ENCODE assay signal across 9 cellular contexts in genomic region chr22:37562049-37562784, GRCh38. TPM values are rescaled to one million over a fixed set of nuclear protein-coding genes. Genes with fewer than 3 reads are reported as not detected.
DNase-seq lines count a peak whose midpoint lies in the region; ATAC-seq and TF ChIP-seq lines count a peak whose summit lies in the region.
"Had no signal": no experiment of that assay in that cellular context is flagged by ENCODE, and none has a peak within 500 bp of the region (broad histone marks: within the 10 kb centered on the region; RNA-seq: fewer than 3 reads in every experiment).

No MANE protein-coding gene starts in this region.

- H3K4me3 ChIP-seq in CD4-positive, CD25-positive, alpha-beta regulatory T cell (ENCODE audit: low read depth, low read length), result no peak overlapping the region
- H3K4me3 ChIP-seq in Panc1 (ENCODE audit: low read depth in 2 of 2, low read length in 2 of 2), result peak overlapping the region; percentile 68 to 77
- H3K4me3 ChIP-seq in epithelial cell of proximal tubule (ENCODE audit: low read depth, low read length), result peak overlapping the region; percentile 80
- H3K4me3 ChIP-seq in ovary, result peak overlapping the region; percentile 61

- H3K27ac Mint-ChIP-seq in CD4-positive, CD25-positive, alpha-beta regulatory T cell, result no peak overlapping the region

- intact Hi-C loops in Panc1 (cut with micrococcal nuclease; ENCODE audit: unreplicated experiment) (no loop called here), ovary (cut with DNase I) (no loop called here)

- peaks cover 78% of the 10 kb centered on the region for H3K27me3 Mint-ChIP-seq in CD4-positive, CD25-positive, alpha-beta regulatory T cell

- peaks cover 15% of the 10 kb centered on the region for H3K27me3 ChIP-seq in CD4-positive, CD25-positive, alpha-beta regulatory T cell (ENCODE audit: control insufficient read depth, insufficient read depth, low read length)
- H3K27me3 ChIP-seq in Panc1 (ENCODE audit: control insufficient read depth, insufficient read depth, low read length) (no peaks in the 10 kb centered on the region), ovary (no peaks in the 10 kb centered on the region)

- DNase-seq in CD4-positive, CD25-positive, alpha-beta regulatory T cell, result no peak
- DNase-seq in Panc1 (ENCODE audit: low read depth, low spot score), result no peak
- DNase-seq in epithelial cell of proximal tubule (ENCODE audit: low read depth), result no peak
- DNase-seq in ovary, result peak in 2 of 5 donors; percentile 49 to 56
- no peak for DNase-seq in KG1 (lab: John Stamatoyannopoulos, UW)

- H3K27ac ChIP-seq in CD4-positive, CD25-positive, alpha-beta regulatory T cell (ENCODE audit: insufficient read depth, low read length, poor library complexity, severe bottlenecking), result no peak overlapping the region
- H3K27ac ChIP-seq in Panc1 (ENCODE audit: low read length) (peak overlapping the region; percentile 84), ovary (peak overlapping the region; percentile 99)
- H3K27ac ChIP-seq: cardiac muscle cell had no signal

- no peaks in the 10 kb centered on the region for H3K9me3 ChIP-seq in CD4-positive, CD25-positive, alpha-beta regulatory T cell (ENCODE audit: control insufficient read depth in 2 of 2, low read length in 2 of 2)
- H3K9me3 ChIP-seq in Panc1 (ENCODE audit: control insufficient read depth, insufficient read depth, low read depth, low read length) (no peaks in the 10 kb centered on the region), ovary (no peaks in the 10 kb centered on the region)

- no peaks in the 10 kb centered on the region for H3K36me3 ChIP-seq in CD4-positive, CD25-positive, alpha-beta regulatory T cell (ENCODE audit: control insufficient read depth, insufficient read depth, low read length)
- H3K36me3 ChIP-seq in Panc1 (ENCODE audit: control insufficient read depth, insufficient read depth, low read length), result no peaks in the 10 kb centered on the region; the same call in 1 of the 2 replicates
- peaks cover 4% of the 10 kb centered on the region for H3K36me3 ChIP-seq in ovary
- H3K36me3 ChIP-seq: cardiac muscle cell had no signal

- in situ Hi-C loops in Panc1 (cut with HindIII; ENCODE audit: low pct_unique_long_range_greater_than_20kb, low sequenced_read_pairs), result no loop called here

- peaks cover 5 to 48% (median 19%) of the 10 kb centered on the region in 4 donors for H3K4me1 Mint-ChIP-seq in CD4-positive, CD25-positive, alpha-beta regulatory T cell

- TF ChIP-seq POLR2A in ovary (IDR thresholded peaks at IDR 0.05), result no peak

- ATAC-seq in CD4-positive, CD25-positive, alpha-beta regulatory T cell (ENCODE audit: low read depth in 2 of 2), result no peak
- ATAC-seq in Panc1 (no peak), GM18519 (IDR thresholded peaks at IDR 0.05; ENCODE audit: low FRiP score, unreplicated experiment) (no peak), GM18498 (IDR thresholded peaks at IDR 0.05; ENCODE audit: unreplicated experiment) (no peak), HG03045 (IDR thresholded peaks at IDR 0.05; ENCODE audit: unreplicated experiment) (no peak)

- H3K4me1 ChIP-seq in CD4-positive, CD25-positive, alpha-beta regulatory T cell (ENCODE audit: control insufficient read depth, insufficient read depth, low read length, poor library complexity, severe bottlenecking), result peaks cover 35% of the 10 kb centered on the region
- H3K4me1 ChIP-seq in Panc1 (ENCODE audit: control insufficient read depth, insufficient read depth, low read length) (peaks cover 34% of the 10 kb centered on the region), ovary (ENCODE audit: insufficient read depth) (peaks cover 17% of the 10 kb centered on the region)

- H3K9me3 Mint-ChIP-seq in CD4-positive, CD25-positive, alpha-beta regulatory T cell, result no peaks in the 10 kb centered on the region

- BruUV-seq in Panc1 (replicated peaks; lab: Mats Ljungman, UMichigan), result no TSS peak

- CTCF ChIA-PET in Panc1 (lab: Charles Lee), result interaction anchor here (0.6 to 1.6 kb wide), 5 partner anchors 13 to 518 kb away, joined by 3 to 14 read pairs (median 3); no protein-coding TSS in a partner anchor

- no peaks in the 10 kb centered on the region for H3K36me3 Mint-ChIP-seq in CD4-positive, CD25-positive, alpha-beta regulatory T cell

- POLR2A ChIA-PET in Panc1 (lab: Charles Lee), result interaction anchor here (0.8 to 1.0 kb wide), 2 partner anchors 15 to 16 kb away, joined by 3 read pairs; no protein-coding TSS in a partner anchor

- TF ChIP-seq EP300 in ovary (IDR thresholded peaks at IDR 0.05), result no peak

- TF ChIP-seq CTCF in Panc1 (IDR thresholded peaks at IDR 0.05) (peak; percentile 47), epithelial cell of proximal tubule (conservative IDR thresholded peaks at IDR 0.05; ENCODE audit: low read depth, low read length) (no peak), ovary (IDR thresholded peaks at IDR 0.05) (peak in 1 of 3 donors; percentile 26)

- peak overlapping the region; percentile 69 to 83 (median 78) for H3K4me3 Mint-ChIP-seq in CD4-positive, CD25-positive, alpha-beta regulatory T cell

- whole genome bisulfite sequencing in ovary, 3 donors, result 65 to 70% (median 67%) methylated on average over 14 of the region's 14 CpGs

RNA-seq across cellular contexts. Expression of gene CDC42EP1, which starts 1.9 kb away (rescaled TPM):
- not detected for total RNA-seq in CD4-positive, CD25-positive, alpha-beta regulatory T cell
- not detected for polyA plus RNA-seq in CD4-positive, CD25-positive, alpha-beta regulatory T cell
- total RNA-seq in Panc1 (2021; ENCODE audit: unreplicated experiment) (62.5 TPM), epithelial cell of proximal tubule (102 and 110 TPM in 2 replicates), ovary (100 to 1,000 TPM in 2 of 7 donors, 10 to 100 TPM in 5; 25.6 to 125 (median 89.7) TPM)
- 91.2 TPM for polyA plus RNA-seq in Panc1 (2012; ENCODE audit: insufficient read length)
- polyA plus RNA-seq in ovary, result 10 to 100 TPM in 1 of 2 donors, 1 to 10 TPM in 1; 3.4 to 41.3 TPM

RNA-seq across cellular contexts. Expression of gene LGALS2, which starts 17.7 kb away (rescaled TPM):
- not detected for total RNA-seq in CD4-positive, CD25-positive, alpha-beta regulatory T cell
- under 1 TPM in 2 of 4 donors, not detected in 2; 0.41 to 0.49 TPM for polyA plus RNA-seq in CD4-positive, CD25-positive, alpha-beta regulatory T cell
- total RNA-seq in Panc1 (2021; ENCODE audit: unreplicated experiment), result not detected
- polyA plus RNA-seq in Panc1 (2012; ENCODE audit: insufficient read length), result not detected
- not detected in 2 replicates for total RNA-seq in epithelial cell of proximal tubule
- total RNA-seq in ovary, result 1 to 10 TPM in 2 of 7 donors, not detected in 5; 1.7 to 2.6 TPM
- 1 to 10 TPM in 1 of 2 donors, under 1 TPM in 1; 0.35 to 2.6 TPM for polyA plus RNA-seq in ovary
- total RNA-seq: cardiac muscle cell had no signal
- polyA plus RNA-seq: cardiac muscle cell had no signal

RNA-seq across cellular contexts. Expression of gene CARD10, which starts 43.0 kb away (rescaled TPM):
- total RNA-seq in CD4-positive, CD25-positive, alpha-beta regulatory T cell, result not detected
- not detected for polyA plus RNA-seq in CD4-positive, CD25-positive, alpha-beta regulatory T cell
- total RNA-seq in Panc1 (2021; ENCODE audit: unreplicated experiment) (43.1 TPM), epithelial cell of proximal tubule (60.0 and 63.8 TPM in 2 replicates), ovary (10 to 100 TPM in 4 of 7 donors, 1 to 10 TPM in 3; 4.8 to 13.6 (median 10.1) TPM)
- polyA plus RNA-seq in Panc1 (2012; ENCODE audit: insufficient read length), result 49.6 TPM
- polyA plus RNA-seq in ovary, result 1 to 10 TPM in 1 of 2 donors, under 1 TPM in 1; 0.72 to 7.9 TPM

RNA-seq across cellular contexts. Expression of gene GGA1, which starts 46.4 kb away (rescaled TPM):
- 69.7 TPM for total RNA-seq in CD4-positive, CD25-positive, alpha-beta regulatory T cell
- 10 to 100 TPM; 14.0 to 19.8 (median 16.8) TPM for polyA plus RNA-seq in CD4-positive, CD25-positive, alpha-beta regulatory T cell
- total RNA-seq in Panc1 (2021; ENCODE audit: unreplicated experiment) (45.4 TPM), epithelial cell of proximal tubule (43.8 and 49.6 TPM in 2 replicates), ovary (10 to 100 TPM; 36.8 to 64.7 (median 49.6) TPM)
- 42.9 TPM for polyA plus RNA-seq in Panc1 (2012; ENCODE audit: insufficient read length)
- 10 to 100 TPM; 24.1 to 41.9 TPM for polyA plus RNA-seq in ovary

Comparison
In these comparisons a context has a peak if more than half of its experiments do, and no peak if none do; other contexts are left out.
1. RNA of gene CDC42EP1, which starts 1.9 kb away (total RNA-seq): 102 to 110 TPM in epithelial cell of proximal tubule, 25.6 to 125 TPM in ovary and 62.5 TPM in Panc1 (single experiment); not detected in CD4-positive, CD25-positive, alpha-beta regulatory T cell (single experiment); every median in the first group is over 10 times any median in the second.